ENCODE assay signal across 8 cellular contexts in the genomic region with DNA sequence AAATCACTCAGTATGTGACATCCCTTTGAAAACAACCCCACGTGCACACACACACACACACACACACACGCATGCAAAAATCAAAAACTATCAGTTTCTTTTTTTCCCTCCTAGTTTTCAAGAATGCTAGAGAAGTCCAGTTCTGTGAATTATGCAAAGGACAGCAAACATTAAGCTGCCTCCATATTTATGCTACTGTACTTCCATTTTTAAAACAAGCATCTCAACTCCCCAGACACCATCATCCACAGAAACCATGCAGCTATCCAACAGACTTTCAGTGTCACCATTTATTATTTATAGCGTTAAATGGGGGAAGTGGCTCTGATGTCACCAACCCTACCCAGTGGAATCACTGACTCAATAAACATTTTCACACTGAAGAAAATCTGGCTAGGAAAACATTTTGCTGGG. TPM values are rescaled to one million over a fixed set of nuclear protein-coding genes. Genes with fewer than 3 reads are reported as not detected.
DNase-seq lines count a peak whose midpoint lies in the region; ATAC-seq, FAIRE-seq and TF ChIP-seq lines count a peak whose summit lies in the region.

No MANE protein-coding gene starts in this region.

- H3K4me3 ChIP-seq in A549: peak overlapping the region; percentile 93
- peak overlapping the region; percentile 96 for H3K4me3 ChIP-seq in HFF-Myc (replicated peaks; ENCODE audit: low read depth, low read length)

- DNase-seq in A549 (ENCODE audit: low read depth in 1 of 2, low spot score in 1 of 2): peak in 1 of 2 experiments; percentile 17
- no peak for DNase-seq in HFF-Myc (ENCODE audit: extremely low read depth, low read depth)
- DNase-seq in activated CD8-positive, alpha-beta T cell treated with anti-CD3 and anti-CD28 coated beads, Interleukin-2, amount 10 ng/mL, durations not matched to agents 7 days and 5 days: peak; percentile 44
- peak; percentile 23 for DNase-seq in germinal center (ENCODE audit: low spot score)
- peak in 2 of 3 donors; percentile 9 to 19 for DNase-seq in stimulated activated CD4-positive, alpha-beta T cell treated with anti-CD3 and anti-CD28 coated beads, TNF-alpha, amount 100 ng/mL, for 48 hours (ENCODE audit: low read depth in 3 of 3)
- DNase-seq in occipital lobe (lab: John Stamatoyannopoulos, UW): no peak
- DNase-seq in ecto neural progenitor cell (ENCODE audit: low spot score): no peak
- no peak for DNase-seq in DMS79 treated with DMSO at 0.1 percent for 48 hours (lab: John Stamatoyannopoulos, UW)

- TF ChIP-seq RAD21 in A549 (conservative IDR thresholded peaks at IDR 0.05 in 1 of 2, IDR thresholded peaks at IDR 0.05 in 1 of 2): no peak

- peak overlapping the region; percentile 96 for H3K27ac Mint-ChIP-seq in activated CD8-positive, alpha-beta T cell treated with anti-CD3 and anti-CD28 coated beads, Interleukin-2, amount 10 ng/mL, durations not matched to agents 7 days and 5 days

- TF ChIP-seq CTCF in A549 (IDR thresholded peaks at IDR 0.05): no peak
- no peak for TF ChIP-seq CTCF in HFF-Myc (IDR thresholded peaks at IDR 0.05; ENCODE audit: low read depth, low read length, missing control alignments)

- no peak for FAIRE-seq in A549 (lab: Jason Lieb, UNC)

- no peak for ATAC-seq in A549
- no peak for ATAC-seq in activated CD8-positive, alpha-beta T cell treated with anti-CD3 and anti-CD28 coated beads, Interleukin-2, amount 10 ng/mL, durations not matched to agents 7 days and 5 days

- POLR2A ChIA-PET in A549 (lab: Yijun Ruan, JAX): no interaction called here
- POLR2A ChIA-PET in activated CD8-positive, alpha-beta T cell treated with anti-CD3 and anti-CD28 coated beads, Interleukin-2, amount 10 ng/mL, durations not matched to agents 7 days and 5 days (lab: Charles Lee): interaction anchor here (1.8 to 3.2 kb wide), 2 partner anchors 43 to 63 kb away, joined by 4 to 17 read pairs; no protein-coding TSS in a partner anchor

- H3K4me1 Mint-ChIP-seq in activated CD8-positive, alpha-beta T cell treated with anti-CD3 and anti-CD28 coated beads, Interleukin-2, amount 10 ng/mL, durations not matched to agents 7 days and 5 days (ENCODE audit: low read depth): peaks cover 57% of the 10 kb centered on the region

- H3K9me3 Mint-ChIP-seq in activated CD8-positive, alpha-beta T cell treated with anti-CD3 and anti-CD28 coated beads, Interleukin-2, amount 10 ng/mL, durations not matched to agents 7 days and 5 days (ENCODE audit: insufficient read depth): no peaks in the 10 kb centered on the region

- H3K27me3 Mint-ChIP-seq in activated CD8-positive, alpha-beta T cell treated with anti-CD3 and anti-CD28 coated beads, Interleukin-2, amount 10 ng/mL, durations not matched to agents 7 days and 5 days (ENCODE audit: low read depth): no peaks in the 10 kb centered on the region

- no peak for TF ChIP-seq POLR2A in A549 (IDR thresholded peaks at IDR 0.05; ENCODE audit: low read length)

- no peak for TF ChIP-seq EP300 in A549 (IDR thresholded peaks at IDR 0.05)

- H3K4me2 ChIP-seq in A549: peak overlapping the region; percentile 83

- WGBS in A549 (ENCODE audit: missing lambda C conversion rate): 35% methylated on average over 3 of the region's 3 CpGs

- CTCF ChIA-PET in A549 (lab: Yijun Ruan, JAX): interaction anchor here (1.1 to 1.7 kb wide), 2 partner anchors 19 to 20 kb away, joined by 3 to 4 read pairs; no protein-coding TSS in a partner anchor
- CTCF ChIA-PET in activated CD8-positive, alpha-beta T cell treated with anti-CD3 and anti-CD28 coated beads, Interleukin-2, amount 10 ng/mL, durations not matched to agents 7 days and 5 days (lab: Charles Lee): interaction anchor here (1.4 to 6.0 kb wide), 4 partner anchors 9 to 93 kb away, joined by 4 to 79 read pairs (median 20); no protein-coding TSS in a partner anchor

- peak overlapping the region in 1 of 2 experiments; percentile 94; a peak in 3 of 6 replicates for H3K27ac ChIP-seq in A549

- no peaks in the 10 kb centered on the region for H3K9me3 ChIP-seq in A549

- peaks cover 30% of the 10 kb centered on the region for H3K4me1 ChIP-seq in A549

- H3K36me3 Mint-ChIP-seq in activated CD8-positive, alpha-beta T cell treated with anti-CD3 and anti-CD28 coated beads, Interleukin-2, amount 10 ng/mL, durations not matched to agents 7 days and 5 days (ENCODE audit: low read depth): peaks cover 25% of the 10 kb centered on the region

- H3K4me3 Mint-ChIP-seq in activated CD8-positive, alpha-beta T cell treated with anti-CD3 and anti-CD28 coated beads, Interleukin-2, amount 10 ng/mL, durations not matched to agents 7 days and 5 days: peak overlapping the region; percentile 86

TF ChIP-seq in A549, 52 proteins besides CTCF, POLR2A, EP300 and RAD21:
- TF ChIP-seq SMC3 (IDR thresholded peaks at IDR 0.05) (no peak), CBX2 (IDR thresholded peaks at IDR 0.05; ENCODE audit: borderline replicate concordance, low read depth) (no peak), MAFK (IDR thresholded peaks at IDR 0.05; ENCODE audit: partially characterized antibody) (no peak)

RNA-seq across cellular contexts. Expression of gene FBXW11, which starts 1.6 kb away (rescaled TPM):
- polyA plus RNA-seq in A549 (2011; rRNA removed) (80.2 and 87.4 TPM in 2 replicates), A549 (2017; fragmentation: RNase III; extraction: RNeasy Plus Mini Kit Qiagen cat#74134 plus additional on column Dnase treatment) (37.8 to 40.3 TPM (median 39.3 TPM) in 3 replicates)
- polyA plus RNA-seq in A549 (2012; cell fraction: cytosol; rRNA removed): 26.5 and 31.2 TPM in 2 replicates
- 15.4 and 16.6 TPM in 2 replicates for polyA plus RNA-seq in A549 (2012; cell fraction: nucleus; rRNA removed)
- polyA minus RNA-seq in A549 (2011; rRNA and poly(A)+ RNA removed): 104 and 118 TPM in 2 replicates
- 10 to 100 TPM; 26.3 to 27.1 TPM for total RNA-seq in activated CD8-positive, alpha-beta T cell treated with anti-CD3 and anti-CD28 coated beads, Interleukin-2, amount 10 ng/mL, durations not matched to agents 7 days and 5 days
- total RNA-seq in occipital lobe: 162 TPM

Comparison
In these comparisons a context has a peak if more than half of its experiments do, and no peak if none do; other contexts are left out.
1. DNase-seq: peak in activated CD8-positive, alpha-beta T cell treated with anti-CD3 and anti-CD28 coated beads, Interleukin-2, amount 10 ng/mL, durations not matched to agents 7 days and 5 days (single experiment), germinal center (single experiment) and stimulated activated CD4-positive, alpha-beta T cell treated with anti-CD3 and anti-CD28 coated beads, TNF-alpha, amount 100 ng/mL, for 48 hours (2 of 3); none in HFF-Myc (single experiment), occipital lobe (single experiment), ecto neural progenitor cell (single experiment) and DMS79 treated with DMSO at 0.1 percent for 48 hours (single experiment).